In genomic region chr2:64989126-64989981, GRCh38 we compare ENCODE assay signal across 8 cellular contexts. TPM values are rescaled to one million over a fixed set of nuclear protein-coding genes. Genes with fewer than 3 reads are reported as not detected.
DNase-seq lines count a peak whose midpoint lies in the region; ATAC-seq, FAIRE-seq and TF ChIP-seq lines count a peak whose summit lies in the region.

Gene SLC1A4, plus strand, starts transcription at chr2:64989399. Its CDS starts 245 bp downstream, at chr2:64989644.

- H3K27me3 Mint-ChIP-seq in T-helper 1 cell treated with Interleukin-12 subunit alpha and Interleukin-12 subunit beta and Interleukin-4 antibody, amounts not matched to agents 30 μg/mL and 1 μg/mL, for 36 hours (ENCODE audit: low read depth): peaks cover 11% of the 10 kb centered on the region

- H3K4me1 Mint-ChIP-seq in T-helper 1 cell treated with Interleukin-12 subunit alpha and Interleukin-12 subunit beta and Interleukin-4 antibody, amounts not matched to agents 30 μg/mL and 1 μg/mL, for 36 hours (ENCODE audit: low read depth): peaks cover 59% of the 10 kb centered on the region

- peak within 1 kb of the TSS; percentile 84 for H3K27ac Mint-ChIP-seq in T-helper 1 cell treated with Interleukin-12 subunit alpha and Interleukin-12 subunit beta and Interleukin-4 antibody, amounts not matched to agents 30 μg/mL and 1 μg/mL, for 36 hours

- peak; percentile 79 for TF ChIP-seq POLR2A in GM12892 (IDR thresholded peaks at IDR 0.05; ENCODE audit: low read depth, low read length)
- peak; percentile 71 to 72 for TF ChIP-seq POLR2A in uterus (IDR thresholded peaks at IDR 0.05)

- peak within 1 kb of the TSS; percentile 91 for H3K4me3 Mint-ChIP-seq in T-helper 1 cell treated with Interleukin-12 subunit alpha and Interleukin-12 subunit beta and Interleukin-4 antibody, amounts not matched to agents 30 μg/mL and 1 μg/mL, for 36 hours

- no peaks in the 10 kb centered on the region for H3K36me3 ChIP-seq in uterus

- H3K9me3 Mint-ChIP-seq in T-helper 1 cell treated with Interleukin-12 subunit alpha and Interleukin-12 subunit beta and Interleukin-4 antibody, amounts not matched to agents 30 μg/mL and 1 μg/mL, for 36 hours: no peaks in the 10 kb centered on the region

- peaks cover 16% of the 10 kb centered on the region for H3K36me3 Mint-ChIP-seq in T-helper 1 cell treated with Interleukin-12 subunit alpha and Interleukin-12 subunit beta and Interleukin-4 antibody, amounts not matched to agents 30 μg/mL and 1 μg/mL, for 36 hours (ENCODE audit: low read depth)

- H3K9me3 ChIP-seq in uterus: no peaks in the 10 kb centered on the region

- DNase-seq in GM12892 (ENCODE audit: insufficient read length): peak; percentile 85
- DNase-seq in NCI-H1436 (lab: John Stamatoyannopoulos, UW): peak; percentile 89
- DNase-seq in amniotic epithelial cell (ENCODE audit: low read depth): peak; percentile 84
- DNase-seq in left ventricle myocardium superior: peak; percentile 94
- peak; percentile 36 for DNase-seq in pulmonary artery endothelial cell (ENCODE audit: low read depth, low spot score)
- peak; percentile 91 to 96 for DNase-seq in uterus

- intact Hi-C loops in left ventricle myocardium superior (cut with micrococcal nuclease) (no loop called here), uterus (cut with DNase I; ENCODE audit: low total_unique reads) (no loop called here)

- H3K27me3 ChIP-seq in uterus: no peaks in the 10 kb centered on the region

- H3K4me1 ChIP-seq in uterus: no peaks in the 10 kb centered on the region

- ATAC-seq in HG02798 (IDR thresholded peaks at IDR 0.05; ENCODE audit: poor library complexity, unreplicated experiment): peak; percentile 84
- peak; percentile 94 for ATAC-seq in left ventricle myocardium superior

- FAIRE-seq in GM12892 (lab: Jason Lieb, UNC): peak; percentile 90

- H3K4me3 ChIP-seq in uterus: peak within 1 kb of the TSS; percentile 66 to 83

- TF ChIP-seq CTCF in uterus (IDR thresholded peaks at IDR 0.05): no peak

- peak within 1 kb of the TSS; percentile 97 to 98 for H3K27ac ChIP-seq in uterus

RNA-seq across cellular contexts. Expression of gene SLC1A4, which starts in this region (rescaled TPM):
- polyA plus RNA-seq in GM12892 (2012; ENCODE audit: missing spikeins): 17.6 TPM
- total RNA-seq in left ventricle myocardium superior (6.2 TPM), pulmonary artery endothelial cell (8.7 and 13.3 TPM in 2 replicates), uterus (10 to 100 TPM in 2 of 4 donors, 1 to 10 TPM in 2; 6.9 to 36.6 (median 12.7) TPM)

Comparison
In these comparisons a context has a peak if more than half of its experiments do, and no peak if none do; other contexts are left out.
1. Peak in every context shown above with its lines: DNase-seq, ATAC-seq, H3K4me3 ChIP-seq and H3K27ac ChIP-seq.
2. DNase-seq: peak in every context shown above with its lines; median percentile 94 in left ventricle myocardium superior; 94 in uterus; 89 in NCI-H1436; 85 in GM12892; 84 in amniotic epithelial cell; 36 in pulmonary artery endothelial cell.